ENCODE assay signal across 17 cellular contexts in the genomic region with DNA sequence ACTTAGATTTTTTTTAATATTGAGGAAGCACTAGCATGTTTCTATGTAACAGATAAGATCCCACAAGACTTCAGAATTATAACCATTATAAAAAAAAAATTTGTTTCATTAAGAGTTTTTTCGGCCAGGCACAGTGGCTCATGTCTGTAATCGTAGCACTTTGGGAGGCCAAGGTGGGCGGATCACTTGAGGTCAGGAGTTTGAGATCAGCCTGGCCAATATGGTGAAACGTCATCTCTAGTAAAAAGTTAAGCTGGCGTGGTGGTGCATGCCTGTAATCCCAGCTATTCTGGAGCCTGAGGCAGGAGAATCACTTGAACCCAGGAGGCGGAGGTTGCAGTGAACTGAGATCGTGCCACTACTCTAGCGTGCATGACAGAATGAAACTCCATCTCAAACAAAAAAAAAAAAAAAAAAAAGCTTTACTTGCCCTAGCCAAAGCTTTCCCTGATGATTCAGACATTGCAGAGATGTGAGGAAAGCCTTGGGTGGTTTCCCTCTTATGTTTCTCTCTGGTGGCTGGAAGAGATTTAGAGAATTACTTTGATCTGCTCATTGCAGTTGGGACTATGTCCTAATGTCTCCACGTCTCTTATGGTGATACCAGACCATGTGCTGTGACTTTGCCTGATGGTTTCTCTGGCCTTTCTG.
DNase-seq lines count a peak whose midpoint lies in the region; FAIRE-seq and TF ChIP-seq lines count a peak whose summit lies in the region.
"Had no signal": no experiment of that assay in that cellular context is flagged by ENCODE, and none has a peak within 500 bp of the region (broad histone marks: within the 10 kb centered on the region; RNA-seq: fewer than 3 reads in every experiment).

No MANE protein-coding gene starts in this region.

- no peaks in the 10 kb centered on the region for H3K79me1 ChIP-seq in neuronal stem cell (ENCODE audit: low read depth, low read length)

- H3K27ac ChIP-seq in ACC112 (ENCODE audit: low read depth, low read length): peak overlapping the region; percentile 16; the same call in 1 of the 2 replicates
- H3K27ac ChIP-seq in neuronal stem cell (replicated peaks; ENCODE audit: low read length): no peak overlapping the region
- no peak overlapping the region for H3K27ac ChIP-seq in suprapubic skin
- H3K27ac ChIP-seq: colonic mucosa, uterus had no signal

- no peak overlapping the region for H3K14ac ChIP-seq in neuronal stem cell (ENCODE audit: low read length)

- H3K23ac ChIP-seq in neuronal stem cell (ENCODE audit: low read depth, low read length, poor library complexity): no peak overlapping the region

- H4K8ac ChIP-seq in neuronal stem cell (ENCODE audit: low read depth, low read length): no peak overlapping the region

- no peak overlapping the region for H2BK15ac ChIP-seq in neuronal stem cell (ENCODE audit: low read length)

- no peak overlapping the region for H2AK5ac ChIP-seq in neuronal stem cell (ENCODE audit: low read depth, low read length)

- TF ChIP-seq EP300 in suprapubic skin (IDR thresholded peaks at IDR 0.05): no peak

- peaks cover 6% of the 10 kb centered on the region for H3K4me1 ChIP-seq in ACC112 (ENCODE audit: control insufficient read depth, insufficient read depth, low read length, unreplicated experiment)
- no peaks in the 10 kb centered on the region for H3K4me1 ChIP-seq in neuronal stem cell (ENCODE audit: control insufficient read depth in 2 of 2, insufficient read depth in 1 of 2, low read depth in 1 of 2, low read length in 2 of 2)
- no peaks in the 10 kb centered on the region for H3K4me1 ChIP-seq in suprapubic skin
- H3K4me1 ChIP-seq: colonic mucosa, uterus had no signal

- no peak overlapping the region for H2BK120ac ChIP-seq in neuronal stem cell (ENCODE audit: low read depth, low read length)

- no peak overlapping the region for H2BK12ac ChIP-seq in neuronal stem cell (ENCODE audit: low read length)

- FAIRE-seq in bronchial epithelial cell (lab: Jason Lieb, UNC): no peak
- no peak for FAIRE-seq in frontal cortex (lab: Jason Lieb, UNC)
- FAIRE-seq: GM18507 had no signal

- no CpG with 5 or more reads among the region's 9 CpGs for WGBS in neuronal stem cell (ENCODE audit: extremely low coverage in 2 of 2, insufficient read length in 2 of 2, insufficient replicate concordance in 1 of 2), 2 donors
- WGBS in suprapubic skin: 39% methylated on average over 9 of the region's 9 CpGs

- no peaks in the 10 kb centered on the region for H3K79me2 ChIP-seq in ACC112 (ENCODE audit: control insufficient read depth, insufficient read depth, low read length, unreplicated experiment)

- DNase-seq in HS-27A (ENCODE audit: low read depth): peak; percentile 8
- DNase-seq in bronchial epithelial cell (ENCODE audit: low read depth): peak; percentile 57
- DNase-seq in iris pigment epithelial cell (ENCODE audit: low read depth): peak; percentile 67
- no peak for DNase-seq in frontal cortex (ENCODE audit: low spot score in 2 of 2)
- DNase-seq in neuronal stem cell (ENCODE audit: low spot score): no peak
- DNase-seq in NCI-H524 treated with DMSO at 0.1 percent for 48 hours (lab: John Stamatoyannopoulos, UW): no peak
- DNase-seq in suprapubic skin (ENCODE audit: low spot score in 2 of 2): no peak
- DNase-seq: activated CD4-positive, alpha-beta memory T cell treated with anti-CD3 and anti-CD28 coated beads for 36 hours; activated naive CD4-positive, alpha-beta T cell; AML-193; colonic mucosa; NCI-H2081; T-helper 2 cell had no signal

- H3K36me3 ChIP-seq in ACC112 (ENCODE audit: insufficient read depth, low read length) (no peaks in the 10 kb centered on the region), bronchial epithelial cell (ENCODE audit: control insufficient read depth, insufficient read depth, low read length) (no peaks in the 10 kb centered on the region), neuronal stem cell (replicated peaks in 1 of 2; ENCODE audit: control insufficient read depth in 2 of 2, insufficient read depth in 2 of 2, low read length in 2 of 2) (no peaks in the 10 kb centered on the region), suprapubic skin (no peaks in the 10 kb centered on the region)
- H3K36me3 ChIP-seq: colonic mucosa, uterus had no signal

- no peaks in the 10 kb centered on the region for H3K9me3 ChIP-seq in neuronal stem cell (replicated peaks in 1 of 2; ENCODE audit: control insufficient read depth in 2 of 2, insufficient read depth in 1 of 2, low read depth in 1 of 2, low read length in 2 of 2)
- no peaks in the 10 kb centered on the region for H3K9me3 ChIP-seq in suprapubic skin
- H3K9me3 ChIP-seq: colonic mucosa, uterus had no signal

- TF ChIP-seq POLR2A in suprapubic skin (IDR thresholded peaks at IDR 0.05): no peak

- no peak overlapping the region for H3K18ac ChIP-seq in neuronal stem cell (ENCODE audit: low read length)

- H2BK5ac ChIP-seq in neuronal stem cell (ENCODE audit: low read length): no peak overlapping the region

- no peak overlapping the region for H3K4me2 ChIP-seq in neuronal stem cell (ENCODE audit: insufficient read depth, low read length, poor library complexity, severe bottlenecking)

- 0 out of 2 replicates have a peak overlapping the region, but pooled peaks have one; percentile 32 for H3K4me3 ChIP-seq in ACC112 (ENCODE audit: low read depth, low read length)
- no peak overlapping the region for H3K4me3 ChIP-seq in bronchial epithelial cell (ENCODE audit: low read depth, low read length)
- H3K4me3 ChIP-seq in neuronal stem cell (ENCODE audit: low read length in 2 of 2): no peak overlapping the region
- H3K4me3 ChIP-seq in suprapubic skin: no peak overlapping the region
- H3K4me3 ChIP-seq: colonic mucosa, skin epidermis, uterus had no signal

- TF ChIP-seq CTCF in bronchial epithelial cell (IDR thresholded peaks at IDR 0.05; ENCODE audit: insufficient read depth, low read length, severe bottlenecking): no peak
- no peak for TF ChIP-seq CTCF in suprapubic skin (IDR thresholded peaks at IDR 0.05)

- H2AFZ ChIP-seq in ACC112 (ENCODE audit: low read length, unreplicated experiment): no peak overlapping the region
- H2AFZ ChIP-seq in neuronal stem cell (ENCODE audit: low read length): no peak overlapping the region

- H4K91ac ChIP-seq in neuronal stem cell (ENCODE audit: low read depth, low read length, poor library complexity): no peak overlapping the region

- no peak overlapping the region for H3K4ac ChIP-seq in neuronal stem cell (ENCODE audit: low read length)

- H3K9ac ChIP-seq in neuronal stem cell (ENCODE audit: low read depth, low read length, poor library complexity): no peak overlapping the region

- H3K27me3 ChIP-seq in ACC112 (ENCODE audit: insufficient read depth, low read length): peaks cover 18% of the 10 kb centered on the region; the same call in 1 of the 2 replicates
- H3K27me3 ChIP-seq in bronchial epithelial cell (ENCODE audit: control insufficient read depth, insufficient read depth, low read length): no peaks in the 10 kb centered on the region
- no peaks in the 10 kb centered on the region for H3K27me3 ChIP-seq in neuronal stem cell (ENCODE audit: control insufficient read depth in 3 of 3, insufficient read depth in 3 of 3, low read depth in 1 of 3, low read length in 3 of 3)
- H3K27me3 ChIP-seq in suprapubic skin: no peaks in the 10 kb centered on the region
- H3K27me3 ChIP-seq: colonic mucosa, uterus had no signal

Comparison
In these comparisons a context has a peak if more than half of its experiments do, and no peak if none do; other contexts are left out.
1. DNase-seq: peak in HS-27A (single experiment), bronchial epithelial cell (single experiment) and iris pigment epithelial cell (single experiment); none in frontal cortex (0 of 2), neuronal stem cell (single experiment), NCI-H524 treated with DMSO at 0.1 percent for 48 hours (single experiment) and suprapubic skin (0 of 2).